1 cellular context compared by ENCODE assay signal in the genomic region with DNA sequence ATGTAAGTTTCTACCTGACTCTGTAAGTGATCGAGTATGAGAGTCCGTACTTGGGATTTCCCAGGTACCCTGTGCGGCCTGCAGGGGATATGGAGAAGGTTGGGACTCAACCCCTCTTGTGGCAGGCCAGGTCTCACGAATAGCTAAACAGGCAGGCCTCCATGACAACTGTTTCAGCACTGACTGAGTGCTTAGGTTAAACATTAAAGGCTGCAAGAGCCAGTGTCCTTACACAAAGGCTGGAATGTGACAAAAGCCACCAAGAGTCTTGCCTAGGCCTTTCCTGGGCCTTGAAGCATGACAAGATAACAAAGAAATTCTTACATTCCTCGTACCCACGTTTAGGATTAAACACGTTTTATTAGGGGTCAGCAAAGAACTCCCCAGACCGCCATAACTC.
TF ChIP-seq lines count a peak whose summit lies in the region.

No MANE protein-coding gene starts in this region.

TF ChIP-seq in HEK293, 187 proteins besides CTCF, POLR2A, EP300 and RAD21 (continued from another document):
- TF ChIP-seq, protein P1, sequence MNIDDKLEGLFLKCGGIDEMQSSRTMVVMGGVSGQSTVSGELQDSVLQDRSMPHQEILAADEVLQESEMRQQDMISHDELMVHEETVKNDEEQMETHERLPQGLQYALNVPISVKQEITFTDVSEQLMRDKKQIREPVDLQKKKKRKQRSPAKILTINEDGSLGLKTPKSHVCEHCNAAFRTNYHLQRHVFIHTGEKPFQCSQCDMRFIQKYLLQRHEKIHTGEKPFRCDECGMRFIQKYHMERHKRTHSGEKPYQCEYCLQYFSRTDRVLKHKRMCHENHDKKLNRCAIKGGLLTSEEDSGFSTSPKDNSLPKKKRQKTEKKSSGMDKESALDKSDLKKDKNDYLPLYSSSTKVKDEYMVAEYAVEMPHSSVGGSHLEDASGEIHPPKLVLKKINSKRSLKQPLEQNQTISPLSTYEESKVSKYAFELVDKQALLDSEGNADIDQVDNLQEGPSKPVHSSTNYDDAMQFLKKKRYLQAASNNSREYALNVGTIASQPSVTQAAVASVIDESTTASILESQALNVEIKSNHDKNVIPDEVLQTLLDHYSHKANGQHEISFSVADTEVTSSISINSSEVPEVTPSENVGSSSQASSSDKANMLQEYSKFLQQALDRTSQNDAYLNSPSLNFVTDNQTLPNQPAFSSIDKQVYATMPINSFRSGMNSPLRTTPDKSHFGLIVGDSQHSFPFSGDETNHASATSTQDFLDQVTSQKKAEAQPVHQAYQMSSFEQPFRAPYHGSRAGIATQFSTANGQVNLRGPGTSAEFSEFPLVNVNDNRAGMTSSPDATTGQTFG (tag by site-specific recombination; IDR thresholded peaks at IDR 0.05; ENCODE audit: borderline replicate concordance) = no peak
- TF ChIP-seq ZNF354C (tag by site-specific recombination; IDR thresholded peaks at IDR 0.05; ENCODE audit: borderline replicate concordance, low read depth) = no peak
- TF ChIP-seq ZNF211 (tag by site-specific recombination; IDR thresholded peaks at IDR 0.05; ENCODE audit: low read depth) = no peak
- TF ChIP-seq ZNF214 (tag by site-specific recombination; IDR thresholded peaks at IDR 0.05; ENCODE audit: borderline replicate concordance) = no peak
- TF ChIP-seq REST (tag by site-specific recombination; IDR thresholded peaks at IDR 0.05) = no peak
- TF ChIP-seq ELK4 (IDR thresholded peaks at IDR 0.05; ENCODE audit: borderline replicate concordance, low read depth, low read length) = no peak
- no peak for TF ChIP-seq GLI2 (tag by site-specific recombination; IDR thresholded peaks at IDR 0.05; ENCODE audit: borderline replicate concordance, low read depth)
- no peak for TF ChIP-seq ZNF324 (tag by site-specific recombination; IDR thresholded peaks at IDR 0.05)
- TF ChIP-seq, protein P2, sequence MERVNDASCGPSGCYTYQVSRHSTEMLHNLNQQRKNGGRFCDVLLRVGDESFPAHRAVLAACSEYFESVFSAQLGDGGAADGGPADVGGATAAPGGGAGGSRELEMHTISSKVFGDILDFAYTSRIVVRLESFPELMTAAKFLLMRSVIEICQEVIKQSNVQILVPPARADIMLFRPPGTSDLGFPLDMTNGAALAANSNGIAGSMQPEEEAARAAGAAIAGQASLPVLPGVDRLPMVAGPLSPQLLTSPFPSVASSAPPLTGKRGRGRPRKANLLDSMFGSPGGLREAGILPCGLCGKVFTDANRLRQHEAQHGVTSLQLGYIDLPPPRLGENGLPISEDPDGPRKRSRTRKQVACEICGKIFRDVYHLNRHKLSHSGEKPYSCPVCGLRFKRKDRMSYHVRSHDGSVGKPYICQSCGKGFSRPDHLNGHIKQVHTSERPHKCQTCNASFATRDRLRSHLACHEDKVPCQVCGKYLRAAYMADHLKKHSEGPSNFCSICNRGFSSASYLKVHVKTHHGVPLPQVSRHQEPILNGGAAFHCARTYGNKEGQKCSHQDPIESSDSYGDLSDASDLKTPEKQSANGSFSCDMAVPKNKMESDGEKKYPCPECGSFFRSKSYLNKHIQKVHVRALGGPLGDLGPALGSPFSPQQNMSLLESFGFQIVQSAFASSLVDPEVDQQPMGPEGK (tag by site-specific recombination; IDR thresholded peaks at IDR 0.05) = no peak
- no peak for TF ChIP-seq ZNF426 (tag by site-specific recombination; IDR thresholded peaks at IDR 0.05)
- TF ChIP-seq MEIS1 (CRISPR knock-in tag; IDR thresholded peaks at IDR 0.05; ENCODE audit: borderline replicate concordance) = no peak
- TF ChIP-seq ZNF777 (tag by site-specific recombination; IDR thresholded peaks at IDR 0.05; ENCODE audit: borderline replicate concordance) = no peak
- no peak for TF ChIP-seq KLF9 (tag by site-specific recombination; IDR thresholded peaks at IDR 0.05; ENCODE audit: low read depth)
- no peak for TF ChIP-seq ZNF529 (tag by site-specific recombination; IDR thresholded peaks at IDR 0.05; ENCODE audit: insufficient replicate concordance)
- no peak for TF ChIP-seq ZBTB6 (tag by site-specific recombination; IDR thresholded peaks at IDR 0.05)
- TF ChIP-seq ZNF776 (tag by site-specific recombination; IDR thresholded peaks at IDR 0.05; ENCODE audit: borderline replicate concordance) = no peak
TF ChIP-seq in HEK293: peak in this region for 0.
